In genomic region chr1:203668401-203668800, GRCh38 we compare ENCODE assay signal across 14 cellular contexts. TPM values are rescaled to one million over a fixed set of nuclear protein-coding genes. Genes with fewer than 3 reads are reported as not detected.
DNase-seq lines count a peak whose midpoint lies in the region; ATAC-seq and TF ChIP-seq lines count a peak whose summit lies in the region.
"Had no signal": no experiment of that assay in that cellular context is flagged by ENCODE, and none has a peak within 500 bp of the region (broad histone marks: within the 10 kb centered on the region; RNA-seq: fewer than 3 reads in every experiment).

No MANE protein-coding gene starts in this region.

- H2AFZ ChIP-seq in trophoblast cell (ENCODE audit: insufficient read depth, low read length, poor library complexity), result no peak overlapping the region

- H3K14ac ChIP-seq in trophoblast cell (ENCODE audit: low read length), result no peak overlapping the region

- no peak overlapping the region for H2BK5ac ChIP-seq in trophoblast cell (ENCODE audit: low read depth, low read length, poor library complexity)

- no peak overlapping the region for H4K91ac ChIP-seq in trophoblast cell (ENCODE audit: low read depth, low read length)

- H3K36me3 ChIP-seq in esophagus squamous epithelium (peaks cover 0 to 21% (median 0%) of the 10 kb centered on the region in 3 donors), trophoblast cell (ENCODE audit: control insufficient read depth in 1 of 2, insufficient read depth in 2 of 2, low read length in 2 of 2) (peaks cover 34 to 37% of the 10 kb centered on the region in 2 experiments), prostate gland (no peaks in the 10 kb centered on the region)

- peak overlapping the region; percentile 18 for H3K4ac ChIP-seq in trophoblast cell (ENCODE audit: low read depth, low read length)

- in situ Hi-C loops in ACHN (cut with HindIII; ENCODE audit: low pct_ligation_motif_present, low pct_unique_long_range_greater_than_20kb, low sequenced_read_pairs), result no loop called here

- H3K9ac ChIP-seq in trophoblast cell (ENCODE audit: low read length), result no peak overlapping the region

- no peak overlapping the region for H2BK12ac ChIP-seq in trophoblast cell (ENCODE audit: low read length)

- H3K18ac ChIP-seq in trophoblast cell (ENCODE audit: low read length), result no peak overlapping the region

- H3K4me2 ChIP-seq in trophoblast cell (ENCODE audit: low read length), result no peak overlapping the region

- WGBS in esophagus squamous epithelium, 2 donors, result 50 to 69% methylated on average over 1 of the region's 1 CpG
- WGBS in trophoblast cell (ENCODE audit: extremely low coverage, insufficient coverage, insufficient read length), result no CpG with 5 or more reads among the region's 1 CpG
- WGBS in prostate gland, result 77% methylated on average over 1 of the region's 1 CpG

- peaks cover 22 to 87% (median 74%) of the 10 kb centered on the region in 3 donors for H3K4me1 ChIP-seq in esophagus squamous epithelium
- H3K4me1 ChIP-seq in trophoblast cell (ENCODE audit: control insufficient read depth in 1 of 2, insufficient read depth in 2 of 2, low read length in 2 of 2), result peaks cover 31 to 39% of the 10 kb centered on the region in 2 experiments
- H3K4me1 ChIP-seq in prostate gland (replicated peaks), result peaks cover 2% of the 10 kb centered on the region

- intact Hi-C loops in esophagus squamous epithelium (cut with DNase I), result no loop called here
- intact Hi-C loops in prostate gland (cut with DNase I), result no loop called here

- H3K79me2 ChIP-seq in trophoblast cell (ENCODE audit: control insufficient read depth, insufficient read depth, low read length, poor library complexity), result peaks cover 14% of the 10 kb centered on the region

- H3K79me1 ChIP-seq in trophoblast cell (ENCODE audit: low read length), result no peaks in the 10 kb centered on the region

- no peak for ATAC-seq in activated naive CD4-positive, alpha-beta T cell treated with anti-CD3 and anti-CD28 coated beads, Interleukin-2, amount 50 U/mL, for 72 hours
- ATAC-seq: activated CD4-positive, CD25-positive, alpha-beta regulatory T cell treated with anti-CD3 and anti-CD28 coated beads, Interleukin-2, amount 50 U/mL, for 24 hours; foreskin keratinocyte had no signal

- H3K9me3 ChIP-seq in esophagus squamous epithelium, result no peaks in the 10 kb centered on the region
- H3K9me3 ChIP-seq in trophoblast cell (ENCODE audit: insufficient read depth, low read depth, low read length), result no peaks in the 10 kb centered on the region
- no peaks in the 10 kb centered on the region for H3K9me3 ChIP-seq in prostate gland

- TF ChIP-seq CTCF in esophagus squamous epithelium (IDR thresholded peaks at IDR 0.05), result no peak
- TF ChIP-seq CTCF in prostate gland (IDR thresholded peaks at IDR 0.05), result no peak

- H3K4me3 ChIP-seq in esophagus squamous epithelium (no peak overlapping the region), trophoblast cell (ENCODE audit: low read depth, low read length) (no peak overlapping the region), prostate gland (no peak overlapping the region)

- H3K27ac ChIP-seq in esophagus squamous epithelium (peak overlapping the region in 3 of 4 donors; percentile 74 to 76 (median 76)), trophoblast cell (ENCODE audit: low read depth, low read length) (no peak overlapping the region), prostate gland (peak overlapping the region in 1 of 2 donors; percentile 53)
- H3K27ac ChIP-seq: foreskin keratinocyte had no signal

- H2AK5ac ChIP-seq in trophoblast cell (ENCODE audit: low read length), result no peak overlapping the region

- H3K27me3 ChIP-seq in esophagus squamous epithelium (no peaks in the 10 kb centered on the region), trophoblast cell (ENCODE audit: insufficient read depth, low read length) (no peaks in the 10 kb centered on the region), prostate gland (replicated peaks; ENCODE audit: insufficient read depth) (no peaks in the 10 kb centered on the region)
- H3K27me3 ChIP-seq: foreskin keratinocyte had no signal

- no peaks in the 10 kb centered on the region for H3K9me3 Mint-ChIP-seq in activated naive CD4-positive, alpha-beta T cell treated with anti-CD3 and anti-CD28 coated beads, Interleukin-2, amount 50 U/mL, for 72 hours
- H3K9me3 Mint-ChIP-seq: neural crest cell had no signal

- no peak overlapping the region for H3K27ac Mint-ChIP-seq in activated naive CD4-positive, alpha-beta T cell treated with anti-CD3 and anti-CD28 coated beads, Interleukin-2, amount 50 U/mL, for 72 hours

- no peak overlapping the region for H4K12ac ChIP-seq in trophoblast cell (ENCODE audit: low read depth, low read length)

- DNase-seq in ACHN, result peak; percentile 54
- DNase-seq in HuH-7.5 (ENCODE audit: low spot score), result peak; percentile 58
- no peak for DNase-seq in esophagus squamous epithelium (lab: John Stamatoyannopoulos, UW)
- no peak for DNase-seq in trophoblast cell
- no peak for DNase-seq in prostate gland (ENCODE audit: low spot score)
- no peak for DNase-seq in SW 1271 (lab: John Stamatoyannopoulos, UW)
- no peak for DNase-seq in OCI-M2 (lab: John Stamatoyannopoulos, UW; ENCODE audit: unreplicated experiment)
- DNase-seq in activated naive CD4-positive, alpha-beta T cell treated with anti-CD3 and anti-CD28 coated beads, Interleukin-2, amount 50 U/mL, for 72 hours (ENCODE audit: low spot score in 2 of 2), result no peak
- DNase-seq: EL, foreskin keratinocyte, kidney, NCI-H2171 had no signal

- H3K23ac ChIP-seq in trophoblast cell (ENCODE audit: low read length), result no peak overlapping the region

- no peaks in the 10 kb centered on the region for H3K36me3 Mint-ChIP-seq in activated naive CD4-positive, alpha-beta T cell treated with anti-CD3 and anti-CD28 coated beads, Interleukin-2, amount 50 U/mL, for 72 hours

- no peak for TF ChIP-seq POLR2A in esophagus squamous epithelium (IDR thresholded peaks at IDR 0.05)
- no peak for TF ChIP-seq POLR2A in prostate gland (IDR thresholded peaks at IDR 0.05)

- no peak overlapping the region for H4K8ac ChIP-seq in trophoblast cell (ENCODE audit: low read depth, low read length)

- no peak overlapping the region for H2BK120ac ChIP-seq in trophoblast cell (ENCODE audit: insufficient read depth, low read length, poor library complexity)

RNA-seq across cellular contexts. Expression of gene ATP2B4, which starts 41.8 kb away (rescaled TPM):
- total RNA-seq in esophagus squamous epithelium, result 10 to 100 TPM; 23.7 to 58.9 (median 39.2) TPM
- 278 and 279 TPM in 2 replicates for polyA plus RNA-seq in trophoblast cell (2013)
- 100 to 1,000 TPM in 1 of 2 donors, 10 to 100 TPM in 1; 31.7 to 127 TPM for total RNA-seq in prostate gland
- 10 to 100 TPM; 12.2 to 56.1 TPM for total RNA-seq in activated naive CD4-positive, alpha-beta T cell treated with anti-CD3 and anti-CD28 coated beads, Interleukin-2, amount 50 U/mL, for 72 hours

Comparison
In these comparisons a context has a peak if more than half of its experiments do, and no peak if none do; other contexts are left out.
1. DNase-seq: peak in ACHN (single experiment) and HuH-7.5 (single experiment); none in esophagus squamous epithelium (single experiment), trophoblast cell (0 of 2), prostate gland (single experiment), SW 1271 (0 of 2), OCI-M2 (single experiment) and activated naive CD4-positive, alpha-beta T cell treated with anti-CD3 and anti-CD28 coated beads, Interleukin-2, amount 50 U/mL, for 72 hours (0 of 2).